Comparison of ENCODE assay signal across 14 cellular contexts in genomic region chr14:64112859-64113258, GRCh38.
A peak's percentile ranks its signal among the peaks of the same experiment; 100 is the strongest.
DNase-seq lines count a peak whose midpoint lies in the region; ATAC-seq and TF ChIP-seq lines count a peak whose summit lies in the region.
"Had no signal": no experiment of that assay in that cellular context is flagged by ENCODE, and none has a peak within 500 bp of the region (broad histone marks: within the 10 kb centered on the region; RNA-seq: fewer than 3 reads in every experiment).

No MANE protein-coding gene starts in this region.

- no peaks in the 10 kb centered on the region for H3K9me2 ChIP-seq in hepatocyte (replicated peaks; ENCODE audit: insufficient read depth)

- no peaks in the 10 kb centered on the region for H3K27me3 ChIP-seq in hepatocyte
- no peaks in the 10 kb centered on the region for H3K27me3 ChIP-seq in skeletal muscle tissue (ENCODE audit: control insufficient read depth in 3 of 3, insufficient read depth in 3 of 3, low read length in 3 of 3)
- H3K27me3 ChIP-seq: foreskin keratinocyte, uterus had no signal

- H3K36me3 ChIP-seq in KOPT-K1 (ENCODE audit: insufficient read depth, low read length) (peaks cover 68% of the 10 kb centered on the region), hepatocyte (replicated peaks; ENCODE audit: insufficient read depth, low read depth) (no peaks in the 10 kb centered on the region), skeletal muscle tissue (ENCODE audit: control insufficient read depth in 3 of 3, insufficient read depth in 3 of 3, low read length in 3 of 3) (peaks cover 0 to 7% (median 2%) of the 10 kb centered on the region in 3 donors)
- H3K36me3 ChIP-seq: uterus had no signal

- H3K9ac ChIP-seq in skeletal muscle tissue (ENCODE audit: low read depth in 1 of 3, low read length in 3 of 3) = peak overlapping the region; percentile 23 to 81 (median 23)

- peak overlapping the region; percentile 20 for H3K4me2 ChIP-seq in hepatocyte

- peak overlapping the region; percentile 52 for H3K27ac ChIP-seq in KOPT-K1 (ENCODE audit: low read depth, low read length, poor library complexity, severe bottlenecking)
- H3K27ac ChIP-seq in hepatocyte = peak overlapping the region; percentile 39
- peak overlapping the region; percentile 91 for H3K27ac ChIP-seq in skeletal muscle tissue (ENCODE audit: low read depth, low read length)
- H3K27ac ChIP-seq: foreskin keratinocyte, uterus had no signal

- DNase-seq in SHP77 treated with DMSO at 0.1 percent for 48 hours (lab: John Stamatoyannopoulos, UW) (peak; percentile 17), hepatocyte (ENCODE audit: low spot score) (peak; percentile 56), NCI-H748 (lab: John Stamatoyannopoulos, UW; ENCODE audit: unreplicated experiment) (no peak)
- DNase-seq: activated T-cell treated with anti-CD3 and anti-CD28 coated beads, Interleukin-2, amount 50 U/mL, for 1 hour; CD8-positive, alpha-beta T cell; foreskin keratinocyte; NCI-H1417 treated with DMSO at 0.1 percent for 48 hours; uterus had no signal

- 75% methylated on average over 10 of the region's 10 CpGs for WGBS in hepatocyte (ENCODE audit: low lambda C conversion rate, missing lambda C conversion rate)

- H4K20me1 ChIP-seq in hepatocyte (ENCODE audit: insufficient read depth, poor library complexity, severe bottlenecking) = no peaks in the 10 kb centered on the region

- H3K9me3 ChIP-seq in KOPT-K1 (ENCODE audit: insufficient read depth, low read length, poor library complexity, severe bottlenecking) (no peaks in the 10 kb centered on the region), hepatocyte (ENCODE audit: low read depth) (no peaks in the 10 kb centered on the region), skeletal muscle tissue (ENCODE audit: control insufficient read depth in 3 of 3, low read length in 3 of 3) (no peaks in the 10 kb centered on the region)
- H3K9me3 ChIP-seq: uterus had no signal

- no peak overlapping the region for H2AFZ ChIP-seq in hepatocyte

- no peaks in the 10 kb centered on the region for H3K79me2 ChIP-seq in hepatocyte

- H3K4me1 ChIP-seq in hepatocyte (ENCODE audit: insufficient read depth) (no peaks in the 10 kb centered on the region), skeletal muscle tissue (ENCODE audit: control insufficient read depth in 3 of 3, insufficient read depth in 3 of 3, low read length in 3 of 3) (peaks cover 10 to 21% (median 16%) of the 10 kb centered on the region in 3 donors)
- H3K4me1 ChIP-seq: uterus had no signal

- ATAC-seq in HG03460 (IDR thresholded peaks at IDR 0.05; ENCODE audit: unreplicated experiment) (no peak), GM19351 (IDR thresholded peaks at IDR 0.05; ENCODE audit: unreplicated experiment) (no peak), GM21526 (IDR thresholded peaks at IDR 0.05; ENCODE audit: low FRiP score, unreplicated experiment) (no peak)
- ATAC-seq: CD8-positive, alpha-beta T cell; foreskin keratinocyte had no signal

- H3K4me3 ChIP-seq in hepatocyte = no peak overlapping the region
- peak overlapping the region; percentile 44 to 70 (median 64) for H3K4me3 ChIP-seq in skeletal muscle tissue (ENCODE audit: low read length in 3 of 3)
- H3K4me3 ChIP-seq: lung, uterus had no signal

- no peak for TF ChIP-seq CTCF in hepatocyte (IDR thresholded peaks at IDR 0.05; ENCODE audit: poor library complexity)

Comparison
In these comparisons a context has a peak if more than half of its experiments do, and no peak if none do; other contexts are left out.
1. H3K27ac ChIP-seq: peak in every context shown above with its lines; median percentile 91 in skeletal muscle tissue; 52 in KOPT-K1; 39 in hepatocyte.